Comparison of ENCODE assay signal across 8 cellular contexts in the genomic region with DNA sequence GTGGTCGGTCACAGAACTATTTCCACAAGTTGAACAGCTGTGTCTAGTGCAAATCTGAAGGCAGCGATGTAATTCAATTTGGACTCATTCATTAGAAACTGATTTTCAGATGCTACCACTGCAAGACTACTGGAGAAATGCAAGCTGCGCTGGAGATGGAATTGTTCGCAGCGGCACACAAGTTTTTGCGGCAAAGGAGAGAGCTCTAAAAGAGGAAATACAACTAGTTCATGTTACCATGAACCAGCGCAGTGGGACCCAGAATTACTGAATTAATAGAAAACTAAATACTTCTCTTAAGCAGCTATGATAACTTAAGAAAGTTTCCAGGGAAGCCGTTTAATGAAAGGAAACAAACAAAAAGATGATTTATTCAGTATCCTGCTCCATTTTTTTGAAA. TPM values are rescaled to one million over a fixed set of nuclear protein-coding genes. Genes with fewer than 3 reads are reported as not detected.
DNase-seq lines count a peak whose midpoint lies in the region; TF ChIP-seq lines count a peak whose summit lies in the region.

No MANE protein-coding gene starts in this region.

- POLR2A ChIA-PET in AG04450 (lab: Yijun Ruan, JAX): interaction anchor here (0.6 to 1.0 kb wide), 3 partner anchors 30 to 161 kb away, joined by 3 to 6 read pairs (median 5); partner anchors contain the start of gene TRAP1

- H3K27me3 ChIP-seq in AG04450 (ENCODE audit: control insufficient read depth, insufficient read depth, low read length): no peaks in the 10 kb centered on the region
- H3K27me3 ChIP-seq in HUES64 (ENCODE audit: insufficient read depth, low read length): no peaks in the 10 kb centered on the region; the same call in 1 of the 2 replicates

- peaks cover 3% of the 10 kb centered on the region; the same call in 1 of the 2 replicates for H3K36me3 ChIP-seq in HUES64 (ENCODE audit: insufficient read depth, low read length)

- H3K9me3 ChIP-seq in AG04450 (ENCODE audit: control insufficient read depth, insufficient read depth, low read length) (peaks cover 10% of the 10 kb centered on the region; the same call in 1 of the 2 replicates), HUES64 (ENCODE audit: insufficient read depth, low read depth, low read length) (no peaks in the 10 kb centered on the region)

- peaks cover 30% of the 10 kb centered on the region for H3K4me1 ChIP-seq in HUES64 (ENCODE audit: insufficient read depth, low read length)

- CTCF ChIA-PET in AG04450 (lab: Charles Lee): interaction anchor here (0.6 to 1.2 kb wide), 3 partner anchors 106 to 189 kb away, joined by 3 to 7 read pairs (median 5); no protein-coding TSS in a partner anchor

- no peak for DNase-seq in AG04450 (ENCODE audit: low read depth, low spot score)
- DNase-seq in astrocyte of the hippocampus (ENCODE audit: low read depth, low spot score): peak; percentile 41
- peak; percentile 38 for DNase-seq in midbrain (lab: John Stamatoyannopoulos, UW)
- DNase-seq in NCI-H2196 treated with DMSO at 0.1 percent for 48 hours (lab: John Stamatoyannopoulos, UW; ENCODE audit: unreplicated experiment): no peak
- DNase-seq in T1000 (lab: John Stamatoyannopoulos, UW): no peak
- no peak for DNase-seq in NCI-H2227 (lab: John Stamatoyannopoulos, UW; ENCODE audit: unreplicated experiment)
- no peak for DNase-seq in NCI-H510A (lab: John Stamatoyannopoulos, UW)

- H3K27ac ChIP-seq in AG04450 (ENCODE audit: low read depth, low read length) (no peak overlapping the region), HUES64 (ENCODE audit: low read depth, low read length) (no peak overlapping the region)

- no peak for TF ChIP-seq CTCF in AG04450 (IDR thresholded peaks at IDR 0.05; ENCODE audit: low read depth, low read length)

- WGBS in HUES64: 81% methylated on average over 8 of the region's 8 CpGs

- peak overlapping the region; percentile 62; the same call in 1 of the 2 replicates for H3K9ac ChIP-seq in HUES64 (ENCODE audit: low read depth, low read length)

- H3K4me3 ChIP-seq in AG04450 (ENCODE audit: low read depth, low read length) (peak overlapping the region; percentile 92), HUES64 (ENCODE audit: low read length) (peak overlapping the region; percentile 91)

RNA-seq across cellular contexts. Expression of gene CREBBP, which starts 1.9 kb away (rescaled TPM):
- 9.8 and 14.3 TPM in 2 replicates for polyA plus RNA-seq in AG04450 (2011; rRNA removed)
- polyA minus RNA-seq in AG04450 (2011; rRNA and poly(A)+ RNA removed): 37.9 and 43.8 TPM in 2 replicates
- 29.1 TPM for polyA plus RNA-seq in HUES64 (2013, experiment 1 of 2)
- 27.1 TPM for polyA plus RNA-seq in HUES64 (2013, experiment 2 of 2)

Comparison
In these comparisons a context has a peak if more than half of its experiments do, and no peak if none do; other contexts are left out.
1. DNase-seq: peak in astrocyte of the hippocampus (single experiment) and midbrain (single experiment); none in AG04450 (single experiment), NCI-H2196 treated with DMSO at 0.1 percent for 48 hours (single experiment), T1000 (single experiment), NCI-H2227 (single experiment) and NCI-H510A (single experiment).